Comparison of ENCODE assay signal across 8 cellular contexts in the genomic region with DNA sequence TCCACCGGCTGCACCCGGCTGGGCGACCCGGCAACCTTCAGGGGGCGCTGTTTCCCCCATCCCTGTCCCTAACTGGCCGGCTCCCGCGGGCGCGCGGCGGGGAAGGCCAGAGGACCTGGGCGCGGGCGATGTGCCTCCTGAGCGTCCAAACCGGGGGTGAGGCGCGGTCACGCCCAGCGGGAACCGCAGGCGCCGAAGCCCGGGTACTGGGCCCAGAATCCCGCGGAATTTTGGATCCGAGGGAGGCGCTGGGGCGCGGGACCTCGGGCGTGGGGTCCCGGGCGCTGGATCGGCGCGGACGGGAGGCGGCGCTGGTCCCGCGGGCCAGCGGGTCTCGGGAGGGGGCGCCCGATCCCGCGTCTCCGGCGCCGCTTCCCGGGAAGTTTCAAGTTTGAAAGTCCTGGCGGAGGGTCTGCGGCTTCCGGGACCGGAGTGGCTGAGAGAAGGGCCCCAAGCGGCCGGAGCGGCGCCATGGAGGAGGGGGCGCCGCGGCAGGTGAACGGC. TPM values are rescaled to one million over a fixed set of nuclear protein-coding genes. Genes with fewer than 3 reads are reported as not detected.
A peak's percentile ranks its signal among the peaks of the same experiment; 100 is the strongest.
DNase-seq lines count a peak whose midpoint lies in the region; ATAC-seq, FAIRE-seq and TF ChIP-seq lines count a peak whose summit lies in the region.

A gene (plus strand): TSS at position 59 of the 504 bp plus-strand sequence. CDS start 413 bp downstream, at position 472.

- H3K4me1 ChIP-seq in A549 (peaks cover 9% of the 10 kb centered on the region), right lobe of liver (no peaks in the 10 kb centered on the region)

- FAIRE-seq in A549 (lab: Jason Lieb, UNC) = no peak

- peaks cover 8% of the 10 kb centered on the region for H3K4me1 Mint-ChIP-seq in activated CD4-positive, alpha-beta T cell treated with anti-CD3 and anti-CD28 coated beads, Interleukin-2, amount 10 ng/mL, durations not matched to agents 24 days and 14 days
- H3K4me1 Mint-ChIP-seq in dendritic cell treated with granulocyte-macrophage colony-stimulating factor and Interleukin-4, amounts not matched to agents 40 ng/mL and 50 ng/mL, for 4 days (ENCODE audit: low read depth) = peaks cover 11% of the 10 kb centered on the region

- intact Hi-C loops in activated CD4-positive, alpha-beta T cell treated with anti-CD3 and anti-CD28 coated beads, Interleukin-2, amount 10 ng/mL, durations not matched to agents 24 days and 14 days (cut with micrococcal nuclease) = loop anchor here (2.0 to 5.0 kb wide), 3 partner anchors 18 to 45 kb away; a partner anchor contains a TSS
- intact Hi-C loops in dendritic cell treated with granulocyte-macrophage colony-stimulating factor and Interleukin-4, amounts not matched to agents 40 ng/mL and 50 ng/mL, for 4 days (cut with micrococcal nuclease) = loop anchor here (1.0 kb wide), 1 partner anchor 13 kb away; a partner anchor contains a TSS
- intact Hi-C loops in right lobe of liver (cut with DNase I) = no loop called here

- peak; percentile 35 to 61; a peak in 4 of 5 replicates for TF ChIP-seq RAD21 in A549 (conservative IDR thresholded peaks at IDR 0.05 in 1 of 2, IDR thresholded peaks at IDR 0.05 in 1 of 2)

- 3% methylated on average over 13 of the region's 65 CpGs for WGBS in A549 (ENCODE audit: missing lambda C conversion rate)
- WGBS in right lobe of liver (ENCODE audit: insufficient coverage, low coverage, low lambda C conversion rate, missing lambda C conversion rate) = no CpG with 5 or more reads among the region's 65 CpGs

- DNase-seq in A549 (ENCODE audit: low read depth in 1 of 2, low spot score in 1 of 2) = peak; percentile 89 to 98
- DNase-seq in NCI-H345 treated with DMSO at 0.1 percent for 48 hours (lab: John Stamatoyannopoulos, UW; ENCODE audit: unreplicated experiment) = peak; percentile 56
- DNase-seq in activated CD4-positive, alpha-beta T cell treated with anti-CD3 and anti-CD28 coated beads, Interleukin-2, amount 10 ng/mL, durations not matched to agents 24 days and 14 days = peak; percentile 97
- peak; percentile 89 to 90 (median 90) for DNase-seq in right lobe of liver
- DNase-seq in stimulated activated CD4-positive, alpha-beta T cell treated with anti-CD3 and anti-CD28 coated beads, Interleukin-4, amount 100 ng/mL, for 48 hours (ENCODE audit: low read depth in 2 of 2) = peak; percentile 89 to 95

- H3K27me3 Mint-ChIP-seq in activated CD4-positive, alpha-beta T cell treated with anti-CD3 and anti-CD28 coated beads, Interleukin-2, amount 10 ng/mL, durations not matched to agents 24 days and 14 days = no peaks in the 10 kb centered on the region
- H3K27me3 Mint-ChIP-seq in dendritic cell treated with granulocyte-macrophage colony-stimulating factor and Interleukin-4, amounts not matched to agents 40 ng/mL and 50 ng/mL, for 4 days = peaks cover 21% of the 10 kb centered on the region

- H3K27me3 ChIP-seq in right lobe of liver = no peaks in the 10 kb centered on the region

- no peaks in the 10 kb centered on the region for H3K36me3 ChIP-seq in right lobe of liver

- peak; percentile 99 for TF ChIP-seq CTCF in A549 (IDR thresholded peaks at IDR 0.05)
- TF ChIP-seq CTCF in right lobe of liver (IDR thresholded peaks at IDR 0.05) = peak; percentile 82 to 92 (median 88)

- CTCF ChIA-PET in A549 (lab: Yijun Ruan, JAX) = interaction anchor here (0.6 to 3.6 kb wide), 36 partner anchors 10 to 644 kb away, joined by 3 to 44 read pairs (median 4); a partner anchor contains a TSS

- peak within 1 kb of the TSS; percentile 80 for H3K27ac Mint-ChIP-seq in activated CD4-positive, alpha-beta T cell treated with anti-CD3 and anti-CD28 coated beads, Interleukin-2, amount 10 ng/mL, durations not matched to agents 24 days and 14 days
- peak within 1 kb of the TSS; percentile 39 for H3K27ac Mint-ChIP-seq in dendritic cell treated with granulocyte-macrophage colony-stimulating factor and Interleukin-4, amounts not matched to agents 40 ng/mL and 50 ng/mL, for 4 days

- POLR2A ChIA-PET in A549 (lab: Yijun Ruan, JAX) = interaction anchor here (0.6 to 1.0 kb wide), 5 partner anchors 11 to 68 kb away, joined by 3 to 5 read pairs (median 4); a partner anchor contains a TSS

- peaks cover 2% of the 10 kb centered on the region for H3K36me3 Mint-ChIP-seq in activated CD4-positive, alpha-beta T cell treated with anti-CD3 and anti-CD28 coated beads, Interleukin-2, amount 10 ng/mL, durations not matched to agents 24 days and 14 days (ENCODE audit: low read depth)
- no peaks in the 10 kb centered on the region for H3K36me3 Mint-ChIP-seq in dendritic cell treated with granulocyte-macrophage colony-stimulating factor and Interleukin-4, amounts not matched to agents 40 ng/mL and 50 ng/mL, for 4 days (ENCODE audit: low read depth)

- peak within 1 kb of the TSS; percentile 96 for H3K4me2 ChIP-seq in A549

- no peaks in the 10 kb centered on the region for H3K9me3 Mint-ChIP-seq in activated CD4-positive, alpha-beta T cell treated with anti-CD3 and anti-CD28 coated beads, Interleukin-2, amount 10 ng/mL, durations not matched to agents 24 days and 14 days
- H3K9me3 Mint-ChIP-seq in dendritic cell treated with granulocyte-macrophage colony-stimulating factor and Interleukin-4, amounts not matched to agents 40 ng/mL and 50 ng/mL, for 4 days = no peaks in the 10 kb centered on the region

- TF ChIP-seq POLR2A in A549 (IDR thresholded peaks at IDR 0.05; ENCODE audit: low read length) (peak; percentile 25), right lobe of liver (IDR thresholded peaks at IDR 0.05) (peak; percentile 23)

- peak within 1 kb of the TSS; percentile 84 for H3K4me3 Mint-ChIP-seq in activated CD4-positive, alpha-beta T cell treated with anti-CD3 and anti-CD28 coated beads, Interleukin-2, amount 10 ng/mL, durations not matched to agents 24 days and 14 days
- H3K4me3 Mint-ChIP-seq in dendritic cell treated with granulocyte-macrophage colony-stimulating factor and Interleukin-4, amounts not matched to agents 40 ng/mL and 50 ng/mL, for 4 days = peak within 1 kb of the TSS; percentile 76

- peak within 1 kb of the TSS; percentile 95 to 100 for H3K27ac ChIP-seq in A549
- H3K27ac ChIP-seq in right lobe of liver = peak within 1 kb of the TSS; percentile 45 to 60 (median 60)

- ATAC-seq in A549 (peak; percentile 83 to 89), GM18502 (IDR thresholded peaks at IDR 0.05; ENCODE audit: poor library complexity, unreplicated experiment) (peak; percentile 67), HG03025 (IDR thresholded peaks at IDR 0.05; ENCODE audit: low FRiP score, unreplicated experiment) (peak; percentile 64), right lobe of liver (peak; percentile 84 to 95 (median 91))

- H3K9me3 ChIP-seq in A549 (no peaks in the 10 kb centered on the region), right lobe of liver (no peaks in the 10 kb centered on the region)

- peak within 1 kb of the TSS; percentile 94 for H3K4me3 ChIP-seq in A549
- H3K4me3 ChIP-seq in right lobe of liver = peak within 1 kb of the TSS; percentile 53 to 86 (median 73)

- no peak for TF ChIP-seq EP300 in A549 (IDR thresholded peaks at IDR 0.05)

TF ChIP-seq in A549, 52 proteins besides CTCF, POLR2A, EP300 and RAD21 (continues in another document):
- TF ChIP-seq EHMT2 (IDR thresholded peaks at IDR 0.05; ENCODE audit: low read depth) (no peak), RNF2 (IDR thresholded peaks at IDR 0.05; ENCODE audit: borderline replicate concordance, low read depth) (no peak), PHF8 (IDR thresholded peaks at IDR 0.05; ENCODE audit: borderline replicate concordance, low read depth) (peak; percentile 50; the same call in 1 of the 2 replicates), TP53 (CRISPR knock-in tag; IDR thresholded peaks at IDR 0.05) (0 out of 2 replicates have a peak, but pooled peaks have one; percentile 30), SMC3 (IDR thresholded peaks at IDR 0.05) (peak; percentile 68; the same call in 2 of the 3 replicates), TFCP2L1 (CRISPR knock-in tag; IDR thresholded peaks at IDR 0.05) (peak; percentile 48; the same call in 1 of the 2 replicates)
- TF ChIP-seq, protein P1, sequence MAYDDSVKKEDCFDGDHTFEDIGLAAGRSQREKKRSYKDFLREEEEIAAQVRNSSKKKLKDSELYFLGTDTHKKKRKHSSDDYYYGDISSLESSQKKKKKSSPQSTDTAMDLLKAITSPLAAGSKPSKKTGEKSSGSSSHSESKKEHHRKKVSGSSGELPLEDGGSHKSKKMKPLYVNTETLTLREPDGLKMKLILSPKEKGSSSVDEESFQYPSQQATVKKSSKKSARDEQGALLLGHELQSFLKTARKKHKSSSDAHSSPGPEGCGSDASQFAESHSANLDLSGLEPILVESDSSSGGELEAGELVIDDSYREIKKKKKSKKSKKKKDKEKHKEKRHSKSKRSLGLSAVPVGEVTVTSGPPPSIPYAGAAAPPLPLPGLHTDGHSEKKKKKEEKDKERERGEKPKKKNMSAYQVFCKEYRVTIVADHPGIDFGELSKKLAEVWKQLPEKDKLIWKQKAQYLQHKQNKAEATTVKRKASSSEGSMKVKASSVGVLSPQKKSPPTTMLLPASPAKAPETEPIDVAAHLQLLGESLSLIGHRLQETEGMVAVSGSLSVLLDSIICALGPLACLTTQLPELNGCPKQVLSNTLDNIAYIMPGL (CRISPR knock-in tag; IDR thresholded peaks at IDR 0.05; ENCODE audit: borderline replicate concordance) = peak; percentile 98
- TF ChIP-seq, protein P2, sequence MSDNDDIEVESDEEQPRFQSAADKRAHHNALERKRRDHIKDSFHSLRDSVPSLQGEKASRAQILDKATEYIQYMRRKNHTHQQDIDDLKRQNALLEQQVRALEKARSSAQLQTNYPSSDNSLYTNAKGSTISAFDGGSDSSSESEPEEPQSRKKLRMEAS (IDR thresholded peaks at IDR 0.05) = peak; percentile 66
- TF ChIP-seq, protein P3, sequence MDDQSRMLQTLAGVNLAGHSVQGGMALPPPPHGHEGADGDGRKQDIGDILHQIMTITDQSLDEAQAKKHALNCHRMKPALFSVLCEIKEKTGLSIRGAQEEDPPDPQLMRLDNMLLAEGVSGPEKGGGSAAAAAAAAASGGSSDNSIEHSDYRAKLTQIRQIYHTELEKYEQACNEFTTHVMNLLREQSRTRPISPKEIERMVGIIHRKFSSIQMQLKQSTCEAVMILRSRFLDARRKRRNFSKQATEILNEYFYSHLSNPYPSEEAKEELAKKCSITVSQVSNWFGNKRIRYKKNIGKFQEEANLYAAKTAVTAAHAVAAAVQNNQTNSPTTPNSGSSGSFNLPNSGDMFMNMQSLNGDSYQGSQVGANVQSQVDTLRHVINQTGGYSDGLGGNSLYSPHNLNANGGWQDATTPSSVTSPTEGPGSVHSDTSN (IDR thresholded peaks at IDR 0.05) = 0 out of 2 replicates have a peak, but pooled peaks have one; percentile 18

RNA-seq across cellular contexts. Expression of the gene that starts here (rescaled TPM):
- polyA plus RNA-seq in A549 (2011; rRNA removed) (7.6 and 9.0 TPM in 2 replicates), A549 (2017; fragmentation: RNase III; extraction: RNeasy Plus Mini Kit Qiagen cat#74134 plus additional on column Dnase treatment) (14.1 to 16.7 TPM (median 16.3 TPM) in 3 replicates)
- 22.0 and 24.5 TPM in 2 replicates for polyA plus RNA-seq in A549 (2012; cell fraction: cytosol; rRNA removed)
- 81.5 and 93.7 TPM in 2 replicates for polyA plus RNA-seq in A549 (2012; cell fraction: nucleus; rRNA removed)
- polyA minus RNA-seq in A549 (2011; rRNA and poly(A)+ RNA removed) = 6.4 and 12.6 TPM in 2 replicates
- total RNA-seq in activated CD4-positive, alpha-beta T cell treated with anti-CD3 and anti-CD28 coated beads, Interleukin-2, amount 10 ng/mL, durations not matched to agents 24 days and 14 days = 22.9 and 24.3 TPM in 2 replicates
- total RNA-seq in right lobe of liver = 1 to 10 TPM in 5 of 6 experiments, under 1 TPM in 1; 0.81 to 4.9 (median 2.4) TPM

Comparison
In these comparisons a context has a peak if more than half of its experiments do, and no peak if none do; other contexts are left out.
1. Peak in every context shown above with its lines: DNase-seq, ATAC-seq, H3K4me3 ChIP-seq and H3K27ac ChIP-seq.
2. intact Hi-C loops: an anchor here in activated CD4-positive, alpha-beta T cell treated with anti-CD3 and anti-CD28 coated beads, Interleukin-2, amount 10 ng/mL, durations not matched to agents 24 days and 14 days (2.0 to 5.0 kb wide) and dendritic cell treated with granulocyte-macrophage colony-stimulating factor and Interleukin-4, amounts not matched to agents 40 ng/mL and 50 ng/mL, for 4 days (1.0 kb wide); none called in right lobe of liver.